13 cellular contexts compared by ENCODE assay signal in genomic region chr13:100108913-100109507, GRCh38. TPM values are rescaled to one million over a fixed set of nuclear protein-coding genes. Genes with fewer than 3 reads are reported as not detected.
DNase-seq lines count a peak whose midpoint lies in the region; ATAC-seq and TF ChIP-seq lines count a peak whose summit lies in the region.
"Had no signal": no experiment of that assay in that cellular context is flagged by ENCODE, and none has a peak within 500 bp of the region (broad histone marks: within the 10 kb centered on the region; RNA-seq: fewer than 3 reads in every experiment).

No MANE protein-coding gene starts in this region.

- no peak for TF ChIP-seq CTCF in cardiac fibroblast (IDR thresholded peaks at IDR 0.05; ENCODE audit: low read depth, low read length)
- TF ChIP-seq CTCF in GM13976 (IDR thresholded peaks at IDR 0.05; ENCODE audit: borderline replicate concordance, control extremely low read depth, extremely low read depth, insufficient read depth, missing control alignments): no peak
- TF ChIP-seq CTCF in uterus (IDR thresholded peaks at IDR 0.05): no peak

- no peaks in the 10 kb centered on the region for H3K4me1 ChIP-seq in uterus

- TF ChIP-seq POLR2A in uterus (IDR thresholded peaks at IDR 0.05): no peak

- intact Hi-C loops in uterus (cut with DNase I; ENCODE audit: low total_unique reads): no loop called here

- H3K27ac ChIP-seq in uterus: no peak overlapping the region
- H3K27ac ChIP-seq: coronary artery had no signal

- DNase-seq in cardiac fibroblast (ENCODE audit: low read depth in 2 of 2): peak; percentile 20 to 37
- no peak for DNase-seq in GM13976 (ENCODE audit: low spot score)
- DNase-seq in uterus: no peak
- no peak for DNase-seq in activated CD8-positive, alpha-beta memory T cell treated with anti-CD3 and anti-CD28 coated beads, Interleukin-2, amount 50 U/mL, for 48 hours
- DNase-seq in stimulated activated CD4-positive, alpha-beta T cell treated with anti-CD3 and anti-CD28 coated beads, Interleukin-4, amount 100 ng/mL, for 24 hours: no peak
- DNase-seq: activated CD8-positive, alpha-beta T cell treated with anti-CD3 and anti-CD28 coated beads for 36 hours; GF-D8; mesenchymal stem cell; NCI-H146 had no signal

- H3K9me3 ChIP-seq in uterus: no peaks in the 10 kb centered on the region

- no peaks in the 10 kb centered on the region for H3K27me3 ChIP-seq in uterus

- in situ Hi-C loops in GM13976 (cut with MboI; ENCODE audit: low sequenced_read_pairs, unreplicated experiment): no loop called here

- no peak overlapping the region for H3K4me3 ChIP-seq in cardiac fibroblast (replicated peaks in 1 of 2; ENCODE audit: low read depth in 2 of 2, low read length in 2 of 2)
- H3K4me3 ChIP-seq in uterus: no peak overlapping the region
- H3K4me3 ChIP-seq: coronary artery had no signal

- ATAC-seq in GM18498 (IDR thresholded peaks at IDR 0.05; ENCODE audit: unreplicated experiment): peak; percentile 73
- peak; percentile 65 for ATAC-seq in GM21360 (IDR thresholded peaks at IDR 0.05; ENCODE audit: unreplicated experiment)
- ATAC-seq in HG03045 (IDR thresholded peaks at IDR 0.05; ENCODE audit: unreplicated experiment): peak; percentile 73
- ATAC-seq: activated CD8-positive, alpha-beta T cell treated with anti-CD3 and anti-CD28 coated beads for 36 hours had no signal

- no peaks in the 10 kb centered on the region for H3K36me3 ChIP-seq in uterus

RNA-seq across cellular contexts. Expression of gene PCCA, which starts 20.1 kb away (rescaled TPM):
- total RNA-seq in uterus: 100 to 1,000 TPM in 1 of 4 donors, 10 to 100 TPM in 3; 24.8 to 122 (median 53.0) TPM

Comparison
In these comparisons a context has a peak if more than half of its experiments do, and no peak if none do; other contexts are left out.
1. DNase-seq: peak in cardiac fibroblast (2 of 2); none in GM13976 (single experiment), uterus (0 of 2), activated CD8-positive, alpha-beta memory T cell treated with anti-CD3 and anti-CD28 coated beads, Interleukin-2, amount 50 U/mL, for 48 hours (single experiment) and stimulated activated CD4-positive, alpha-beta T cell treated with anti-CD3 and anti-CD28 coated beads, Interleukin-4, amount 100 ng/mL, for 24 hours (single experiment).
2. Peak in every context shown above with its lines, with median percentiles within 50 percentile points of each other: ATAC-seq.